Comparison of ENCODE assay signal across 10 cellular contexts in the genomic region with DNA sequence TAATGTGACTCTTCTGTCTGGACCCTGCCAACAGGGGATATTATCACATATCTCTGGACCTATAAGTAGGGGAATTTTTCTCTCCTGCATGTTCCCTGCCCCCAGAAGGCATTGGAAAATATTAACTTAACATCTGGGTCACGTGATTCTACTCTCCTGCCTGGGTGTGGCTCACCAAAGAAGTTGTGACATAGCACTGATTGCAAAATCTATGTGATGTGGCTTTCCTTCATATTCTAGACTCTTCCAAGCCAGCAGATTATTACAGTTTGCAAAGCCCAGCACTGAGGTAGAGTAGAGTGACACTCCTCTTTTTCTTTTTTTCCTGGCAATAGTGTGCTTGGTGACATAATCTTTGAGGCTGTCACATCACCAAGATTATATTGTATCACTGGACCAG. TPM values are rescaled to one million over a fixed set of nuclear protein-coding genes. Genes with fewer than 3 reads are reported as not detected.
"Had no signal": no experiment of that assay in that cellular context is flagged by ENCODE, and none has a peak within 500 bp of the region (broad histone marks: within the 10 kb centered on the region; RNA-seq: fewer than 3 reads in every experiment).

No MANE protein-coding gene starts in this region.

RNA-seq across cellular contexts. Expression of gene BPY2B, which starts 3.4 kb away (rescaled TPM):
- total RNA-seq: OCI-LY7, PC-3, PC-9, Peyer's patch, Right ventricle myocardium inferior, Right ventricle myocardium superior, RPMI7951, SJCRH30, SJSA1, SK-MEL-5 had no signal
